Comparison of ENCODE assay signal across 25 cellular contexts in the genomic region with DNA sequence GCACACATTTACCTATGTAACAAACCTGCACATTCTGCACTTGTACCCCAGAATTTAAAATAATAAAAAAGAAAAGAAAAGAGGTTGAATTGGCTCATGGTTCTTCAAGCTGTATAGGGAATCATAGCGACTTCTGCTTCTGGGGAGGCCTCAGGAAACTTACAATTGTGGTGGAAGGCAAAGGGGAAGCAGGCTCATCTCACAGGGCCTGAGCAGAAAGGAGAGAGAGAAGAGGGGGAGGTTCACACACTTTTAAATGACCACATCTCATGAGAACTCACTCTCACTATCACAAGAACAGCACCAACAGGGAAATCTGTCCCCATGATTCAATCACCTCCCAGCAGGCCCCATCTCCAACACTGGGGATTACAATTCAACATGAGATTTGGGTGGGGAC.
"Had no signal": no experiment of that assay in that cellular context is flagged by ENCODE, and none has a peak within 500 bp of the region (broad histone marks: within the 10 kb centered on the region; RNA-seq: fewer than 3 reads in every experiment).

No MANE protein-coding gene starts in this region.

- ATAC-seq: activated T-cell treated with anti-CD3 and anti-CD28 coated beads, Interleukin-2, amount 50 U/mL, for 4 hours; activated T-helper 17 cell treated with anti-CD3 and anti-CD28 coated beads, Interleukin-2, amount 50 U/mL, for 72 hours; mucosa of descending colon; natural killer cell treated with Interleukin-12 subunit alpha and Interleukin-12 subunit beta and Interleukin-15 and Interleukin-18, amount 100 ng/mL, for 72 hours; stimulated activated naive B cell treated with anti-CD40 and anti-IgM and Interleukin-4, amounts not matched to agents 10 μg/mL and 1 μg/mL and 100 μg/mL, for 72 hours; upper lobe of right lung had no signal

- H3K36me3 ChIP-seq: breast epithelium, esophagus muscularis mucosa, left ventricle myocardium inferior, right atrium auricular region, stomach, thyroid gland, upper lobe of right lung had no signal

- FAIRE-seq: islet of Langerhans had no signal

- H3K4me3 ChIP-seq: breast epithelium, esophagus muscularis mucosa, left ventricle myocardium inferior, lung, mucosa of descending colon, right atrium auricular region, stomach, thyroid gland, upper lobe of right lung had no signal

- DNase-seq: activated CD4-positive, alpha-beta memory T cell treated with anti-CD3 and anti-CD28 coated beads for 36 hours; activated CD4-positive, alpha-beta T cell treated with anti-CD3 and anti-CD28 coated beads, Interleukin-2, amount 10 ng/mL, durations not matched to agents 24 days and 14 days; activated CD4-positive, CD25-positive, alpha-beta regulatory T cell treated with anti-CD3 and anti-CD28 coated beads, Interleukin-2, amount 50 U/mL, for 72 hours; activated gamma-delta T cell treated with Interleukin-2 at 50 U/mL for 16 hours; activated naive CD4-positive, alpha-beta T cell treated with anti-CD3 and anti-CD28 coated beads, Interleukin-2, amount 50 U/mL, for 16 hours; activated T-cell treated with anti-CD3 and anti-CD28 coated beads, Interleukin-2, amount 50 U/mL, for 4 hours; amygdala; central memory CD4-positive, alpha-beta T cell; foreskin melanocyte; left ventricle myocardium inferior; mucosa of descending colon; stimulated activated CD4-positive, alpha-beta T cell treated with anti-CD3 and anti-CD28 coated beads, Interleukin-15, amount 100 ng/mL, for 24 hours; stimulated activated CD4-positive, alpha-beta T cell treated with anti-CD3 and anti-CD28 coated beads, Interleukin-2, amount 100 ng/mL, for 24 hours; stimulated activated naive B cell treated with anti-CD40 and anti-IgM and Interleukin-4, amounts not matched to agents 10 μg/mL and 1 μg/mL and 100 μg/mL, for 72 hours; stomach; T1000; upper lobe of right lung had no signal

- H3K9me3 ChIP-seq: breast epithelium, esophagus muscularis mucosa, left ventricle myocardium inferior, mucosa of descending colon, right atrium auricular region, stomach, thyroid gland, upper lobe of right lung had no signal

- H3K27ac ChIP-seq: breast epithelium, esophagus muscularis mucosa, left ventricle myocardium inferior, right atrium auricular region, stomach, upper lobe of right lung had no signal

- H3K27me3 ChIP-seq: breast epithelium, esophagus muscularis mucosa, right atrium auricular region, stomach, thyroid gland, upper lobe of right lung had no signal

- H3K4me1 ChIP-seq: breast epithelium, right atrium auricular region, stomach, upper lobe of right lung had no signal
